Comparison of ENCODE assay signal across 22 cellular contexts in the genomic region with DNA sequence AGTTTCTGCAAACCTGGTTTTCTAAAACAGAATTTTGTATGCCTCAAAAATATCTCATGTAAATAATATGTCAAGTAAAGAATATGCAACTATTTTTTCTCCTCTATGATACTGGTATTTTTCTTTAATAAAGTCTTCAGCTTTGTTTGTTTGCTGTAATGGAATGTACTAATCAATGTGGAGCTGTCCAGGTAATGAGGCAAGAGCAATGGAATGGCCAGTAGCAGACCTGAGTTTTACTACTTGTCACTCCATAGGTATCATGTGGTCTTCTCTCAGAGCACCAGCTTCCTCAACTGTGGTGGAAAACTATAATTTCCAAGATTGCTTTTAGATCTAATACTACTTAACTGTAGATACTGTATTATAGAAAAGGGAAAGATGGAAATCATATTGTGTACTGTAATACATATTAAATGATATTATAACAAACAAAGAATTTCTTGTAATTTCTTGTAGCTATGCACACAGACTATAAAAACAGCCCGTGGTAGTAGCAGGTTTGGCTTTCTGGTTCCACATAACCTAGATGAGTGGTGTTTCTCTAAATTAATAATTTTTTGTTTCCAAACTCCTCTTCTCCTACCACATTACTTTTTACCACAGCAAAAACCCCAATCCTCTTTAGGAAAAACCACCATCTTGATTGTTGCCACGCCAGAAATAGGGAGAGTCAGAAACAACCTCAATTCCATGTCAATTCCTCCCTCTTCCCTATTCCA.
DNase-seq lines count a peak whose midpoint lies in the region; ATAC-seq and TF ChIP-seq lines count a peak whose summit lies in the region.
"Had no signal": no experiment of that assay in that cellular context is flagged by ENCODE, and none has a peak within 500 bp of the region (broad histone marks: within the 10 kb centered on the region; RNA-seq: fewer than 3 reads in every experiment).

No MANE protein-coding gene starts in this region.

- no peak overlapping the region for H4K8ac ChIP-seq in neuronal stem cell (ENCODE audit: low read depth, low read length)

- no peak overlapping the region for H2BK12ac ChIP-seq in neuronal stem cell (ENCODE audit: low read length)

- no peak overlapping the region for H2BK5ac ChIP-seq in neuronal stem cell (ENCODE audit: low read length)

- DNase-seq in activated CD4-positive, alpha-beta T cell treated with anti-CD3 and anti-CD28 coated beads, Interleukin-2, amount 10 ng/mL, durations not matched to agents 24 days and 14 days: no peak
- no peak for DNase-seq in activated CD4-positive, alpha-beta T cell treated with anti-CD3 and anti-CD28 coated beads, Interleukin-2, amount 50 U/mL, for 4 hours
- DNase-seq in activated CD8-positive, alpha-beta T cell treated with anti-CD3 and anti-CD28 coated beads for 36 hours: no peak
- DNase-seq in left lobe of liver (ENCODE audit: low spot score) (no peak), neuronal stem cell (ENCODE audit: low spot score) (no peak), cortex of kidney (lab: John Stamatoyannopoulos, UW) (no peak)
- DNase-seq: activated CD8-positive, alpha-beta memory T cell treated with anti-CD3 and anti-CD28 coated beads, Interleukin-2, amount 50 U/mL, for 4 hours; foreskin melanocyte; GF-D8; HFFc6; left cardiac atrium; MG63; NCI-H1694 treated with DMSO at 0.1 percent for 48 hours; NCI-H345; stimulated activated naive CD4-positive, alpha-beta T cell; transverse colon had no signal

- H3K4me3 ChIP-seq in neuronal stem cell (ENCODE audit: low read length in 2 of 2): no peak overlapping the region
- H3K4me3 ChIP-seq: BLaER1, MG63, transverse colon had no signal

- no peak overlapping the region for H3K27ac ChIP-seq in neuronal stem cell (replicated peaks; ENCODE audit: low read length)
- H3K27ac ChIP-seq: BLaER1, neutrophil, transverse colon had no signal

- no peak overlapping the region for H3K4me2 ChIP-seq in neuronal stem cell (ENCODE audit: insufficient read depth, low read length, poor library complexity, severe bottlenecking)
- H3K4me2 ChIP-seq: BLaER1 had no signal

- no CpG with 5 or more reads among the region's 2 CpGs for WGBS in neuronal stem cell (ENCODE audit: extremely low coverage in 2 of 2, insufficient read length in 2 of 2, insufficient replicate concordance in 1 of 2), 2 donors

- TF ChIP-seq CTCF in activated CD8-positive, alpha-beta T cell treated with anti-CD3 and anti-CD28 coated beads for 36 hours (IDR thresholded peaks at IDR 0.05): no peak

- H3K4me3 Mint-ChIP-seq in activated CD4-positive, alpha-beta T cell treated with anti-CD3 and anti-CD28 coated beads, Interleukin-2, amount 10 ng/mL, durations not matched to agents 24 days and 14 days: peak overlapping the region; percentile 3
- peak overlapping the region; percentile 2 for H3K4me3 Mint-ChIP-seq in activated CD8-positive, alpha-beta T cell treated with anti-CD3 and anti-CD28 coated beads for 36 hours
- H3K4me3 Mint-ChIP-seq: activated naive CD8-positive, alpha-beta T cell; dendritic cell treated with granulocyte-macrophage colony-stimulating factor and Interleukin-4, amounts not matched to agents 40 ng/mL and 50 ng/mL, for 4 days had no signal

- H3K9ac ChIP-seq in neuronal stem cell (ENCODE audit: low read depth, low read length, poor library complexity): no peak overlapping the region
- H3K9ac ChIP-seq: BLaER1 had no signal

- H2AFZ ChIP-seq in neuronal stem cell (ENCODE audit: low read length): no peak overlapping the region

- H3K4ac ChIP-seq in neuronal stem cell (ENCODE audit: low read length): no peak overlapping the region

- H3K27me3 ChIP-seq in neuronal stem cell (ENCODE audit: control insufficient read depth in 3 of 3, insufficient read depth in 3 of 3, low read depth in 1 of 3, low read length in 3 of 3): no peaks in the 10 kb centered on the region
- H3K27me3 ChIP-seq: BLaER1, MG63, neutrophil, transverse colon had no signal

- H3K27me3 Mint-ChIP-seq in activated CD4-positive, alpha-beta T cell treated with anti-CD3 and anti-CD28 coated beads, Interleukin-2, amount 10 ng/mL, durations not matched to agents 24 days and 14 days: no peaks in the 10 kb centered on the region
- H3K27me3 Mint-ChIP-seq in activated CD8-positive, alpha-beta T cell treated with anti-CD3 and anti-CD28 coated beads for 36 hours: no peaks in the 10 kb centered on the region
- H3K27me3 Mint-ChIP-seq: activated naive CD8-positive, alpha-beta T cell; dendritic cell treated with granulocyte-macrophage colony-stimulating factor and Interleukin-4, amounts not matched to agents 40 ng/mL and 50 ng/mL, for 4 days had no signal

- H3K27ac Mint-ChIP-seq in activated CD4-positive, alpha-beta T cell treated with anti-CD3 and anti-CD28 coated beads, Interleukin-2, amount 10 ng/mL, durations not matched to agents 24 days and 14 days: peak overlapping the region; percentile 71
- H3K27ac Mint-ChIP-seq in activated CD8-positive, alpha-beta T cell treated with anti-CD3 and anti-CD28 coated beads for 36 hours: peak overlapping the region; percentile 52
- H3K27ac Mint-ChIP-seq: dendritic cell treated with granulocyte-macrophage colony-stimulating factor and Interleukin-4, amounts not matched to agents 40 ng/mL and 50 ng/mL, for 4 days; HFFc6 had no signal

- H3K4me1 ChIP-seq in neuronal stem cell (ENCODE audit: control insufficient read depth in 2 of 2, insufficient read depth in 1 of 2, low read depth in 1 of 2, low read length in 2 of 2): peaks cover 0 to 5% of the 10 kb centered on the region in 2 donors
- H3K4me1 ChIP-seq: BLaER1, transverse colon had no signal

- H3K14ac ChIP-seq in neuronal stem cell (ENCODE audit: low read length): no peak overlapping the region

- no peak overlapping the region for H4K91ac ChIP-seq in neuronal stem cell (ENCODE audit: low read depth, low read length, poor library complexity)

- H3K36me3 Mint-ChIP-seq in activated CD4-positive, alpha-beta T cell treated with anti-CD3 and anti-CD28 coated beads, Interleukin-2, amount 10 ng/mL, durations not matched to agents 24 days and 14 days (ENCODE audit: low read depth): peaks cover 11% of the 10 kb centered on the region
- H3K36me3 Mint-ChIP-seq in activated CD8-positive, alpha-beta T cell treated with anti-CD3 and anti-CD28 coated beads for 36 hours (ENCODE audit: low read depth): peaks cover 8% of the 10 kb centered on the region

- CTCF ChIA-PET in activated CD8-positive, alpha-beta T cell treated with anti-CD3 and anti-CD28 coated beads for 36 hours (lab: Charles Lee): interaction anchor here (0.9 kb wide), 1 partner anchor 54 kb away, joined by 3 read pairs; no protein-coding TSS in a partner anchor

- intact Hi-C loops in activated CD4-positive, alpha-beta T cell treated with anti-CD3 and anti-CD28 coated beads, Interleukin-2, amount 10 ng/mL, durations not matched to agents 24 days and 14 days (cut with micrococcal nuclease): loop anchor here (2.0 kb wide), 1 partner anchor 70 kb away; the partner anchor contains the start of gene KIF21A
- intact Hi-C loops in activated CD8-positive, alpha-beta T cell treated with anti-CD3 and anti-CD28 coated beads for 36 hours (cut with micrococcal nuclease): no loop called here

- ATAC-seq in HG02642 (IDR thresholded peaks at IDR 0.05; ENCODE audit: poor library complexity, unreplicated experiment): peak; percentile 9
- ATAC-seq in activated CD8-positive, alpha-beta T cell treated with anti-CD3 and anti-CD28 coated beads for 36 hours: peak; percentile 34
- peak; percentile 73 for ATAC-seq in left lobe of liver
- no peak for ATAC-seq in HG02571 (IDR thresholded peaks at IDR 0.05; ENCODE audit: unreplicated experiment)

- H3K9me3 Mint-ChIP-seq in activated CD4-positive, alpha-beta T cell treated with anti-CD3 and anti-CD28 coated beads, Interleukin-2, amount 10 ng/mL, durations not matched to agents 24 days and 14 days: peaks cover 13% of the 10 kb centered on the region
- H3K9me3 Mint-ChIP-seq in activated CD8-positive, alpha-beta T cell treated with anti-CD3 and anti-CD28 coated beads for 36 hours: no peaks in the 10 kb centered on the region
- H3K9me3 Mint-ChIP-seq: dendritic cell treated with granulocyte-macrophage colony-stimulating factor and Interleukin-4, amounts not matched to agents 40 ng/mL and 50 ng/mL, for 4 days; HFFc6 had no signal

- H3K36me3 ChIP-seq in neuronal stem cell (replicated peaks in 1 of 2; ENCODE audit: control insufficient read depth in 2 of 2, insufficient read depth in 2 of 2, low read length in 2 of 2): peaks cover 0 to 28% of the 10 kb centered on the region in 2 donors
- H3K36me3 ChIP-seq: BLaER1, MG63, neutrophil, transverse colon had no signal

- H2AK5ac ChIP-seq in neuronal stem cell (ENCODE audit: low read depth, low read length): no peak overlapping the region

- H3K4me1 Mint-ChIP-seq in activated CD4-positive, alpha-beta T cell treated with anti-CD3 and anti-CD28 coated beads, Interleukin-2, amount 10 ng/mL, durations not matched to agents 24 days and 14 days: peaks cover 18% of the 10 kb centered on the region
- H3K4me1 Mint-ChIP-seq in activated CD8-positive, alpha-beta T cell treated with anti-CD3 and anti-CD28 coated beads for 36 hours (ENCODE audit: low read depth): peaks cover 31% of the 10 kb centered on the region

- no peak overlapping the region for H2BK15ac ChIP-seq in neuronal stem cell (ENCODE audit: low read length)

- H3K79me1 ChIP-seq in neuronal stem cell (ENCODE audit: low read depth, low read length): no peaks in the 10 kb centered on the region

- H3K18ac ChIP-seq in neuronal stem cell (ENCODE audit: low read length): no peak overlapping the region

- POLR2A ChIA-PET in activated CD8-positive, alpha-beta T cell treated with anti-CD3 and anti-CD28 coated beads for 36 hours (lab: Charles Lee): no interaction called here

- H3K9me3 ChIP-seq in neuronal stem cell (replicated peaks in 1 of 2; ENCODE audit: control insufficient read depth in 2 of 2, insufficient read depth in 1 of 2, low read depth in 1 of 2, low read length in 2 of 2): no peaks in the 10 kb centered on the region
- H3K9me3 ChIP-seq: BLaER1, MG63, neutrophil, transverse colon had no signal

- H2BK120ac ChIP-seq in neuronal stem cell (ENCODE audit: low read depth, low read length): no peak overlapping the region

- no peak overlapping the region for H3K23ac ChIP-seq in neuronal stem cell (ENCODE audit: low read depth, low read length, poor library complexity)
